ENCODE assay signal across 30 cellular contexts in genomic region chr16:20332411-20332810, GRCh38. TPM values are rescaled to one million over a fixed set of nuclear protein-coding genes. Genes with fewer than 3 reads are reported as not detected.
"Had no signal": no experiment of that assay in that cellular context is flagged by ENCODE, and none has a peak within 500 bp of the region (broad histone marks: within the 10 kb centered on the region; RNA-seq: fewer than 3 reads in every experiment).

No MANE protein-coding gene starts in this region.

- H3K4me1 ChIP-seq: suprapubic skin, testis, thyroid gland, tibial artery, tibial nerve, transverse colon, upper lobe of left lung, upper lobe of right lung, uterus, vagina had no signal

- DNase-seq: stimulated activated CD4-positive, alpha-beta T cell treated with anti-CD3 and anti-CD28 coated beads, Interleukin-2, amount 100 ng/mL, for 48 hours; stimulated activated CD4-positive, alpha-beta T cell treated with anti-CD3 and anti-CD28 coated beads, Interleukin-4, amount 100 ng/mL, for 1 hour; stimulated activated CD4-positive, alpha-beta T cell treated with anti-CD3 and anti-CD28 coated beads, Interleukin-4, amount 100 ng/mL, for 24 hours; stimulated activated CD4-positive, alpha-beta T cell treated with anti-CD3 and anti-CD28 coated beads, Interleukin-4, amount 100 ng/mL, for 4 hours; stimulated activated CD8-positive, alpha-beta memory T cell treated with anti-CD3 and anti-CD28 coated beads, Interleukin-4, amount 100 ng/mL, for 48 hours; stimulated activated naive B cell treated with anti-CD40 and anti-IgM and Interleukin-4, amounts not matched to agents 10 μg/mL and 1 μg/mL and 100 μg/mL, for 72 hours; stimulated activated naive CD4-positive, alpha-beta T cell; stimulated activated naive CD4-positive, alpha-beta T cell treated with Interleukin-2 at 50 U/mL for 16 hours; stimulated activated naive CD8-positive, alpha-beta T cell treated with anti-CD3 and anti-CD28 coated beads, Interleukin-15, amount 100 ng/mL, for 72 hours; stimulated activated naive CD8-positive, alpha-beta T cell treated with anti-CD3 and anti-CD28 coated beads, Interleukin-15, Interleukin-2, amounts not matched to agents 100 U/mL and 50 U/mL, for 24 hours; stomach; substantia nigra; testis; thyroid gland; tibial artery; transverse colon; upper lobe of left lung; upper lobe of right lung; uterus had no signal

- H3K9me3 ChIP-seq: stomach, suprapubic skin, testis, thoracic aorta, thyroid gland, tibial artery, tibial nerve, transverse colon, upper lobe of left lung, upper lobe of right lung, uterus, vagina had no signal

- H3K27me3 ChIP-seq: testis, thyroid gland, tibial nerve, transverse colon, upper lobe of left lung, uterus, vagina had no signal

- ATAC-seq: stimulated activated effector memory CD8-positive, alpha-beta T cell treated with anti-CD3 and anti-CD28 coated beads, Interleukin-12 subunit alpha, Interleukin-12 subunit beta, amount 100 ng/mL, for 72 hours; stimulated activated memory B cell treated with anti-CD40 and anti-IgM and Interleukin-4, amounts not matched to agents 10 μg/mL and 1 μg/mL and 100 μg/mL, for 72 hours; stimulated activated naive B cell treated with anti-CD40 and anti-IgM and Interleukin-4, amounts not matched to agents 10 μg/mL and 1 μg/mL and 100 μg/mL, for 72 hours; stimulated activated naive CD8-positive, alpha-beta T cell treated with anti-CD3 and anti-CD28 coated beads, Interleukin-15, amount 100 ng/mL, for 72 hours; stimulated activated naive CD8-positive, alpha-beta T cell treated with anti-CD3 and anti-CD28 coated beads, Interleukin-15, Interleukin-2, amounts not matched to agents 100 U/mL and 50 U/mL, for 24 hours; upper lobe of right lung had no signal

- H3K27ac ChIP-seq: stomach, suprapubic skin, testis, thoracic aorta, thyroid gland, tibial artery, tibial nerve, transverse colon, upper lobe of left lung, upper lobe of right lung, uterus, vagina had no signal

- H3K36me3 ChIP-seq: stomach, suprapubic skin, thoracic aorta, thyroid gland, tibial artery, tibial nerve, transverse colon, upper lobe of left lung, upper lobe of right lung, uterus, vagina had no signal

- FAIRE-seq: urothelium cell line had no signal

- H3K4me3 ChIP-seq: stomach, suprapubic skin, testis, thoracic aorta, thyroid gland, tibial artery, tibial nerve, transverse colon, upper lobe of left lung, upper lobe of right lung, uterus, vagina had no signal

RNA-seq across cellular contexts. Expression of gene GP2, which starts 5.1 kb away (rescaled TPM):
- total RNA-seq: subcutaneous adipose tissue, temporal lobe, upper lobe of right lung, uterus, vagina had no signal

RNA-seq across cellular contexts. Expression of gene UMOD, which starts 20.1 kb away (rescaled TPM):
- total RNA-seq: subcutaneous adipose tissue, suprapubic skin, temporal lobe, thoracic aorta, thyroid gland, tibial nerve, transverse colon, upper lobe of left lung, upper lobe of right lung, ureter, urinary bladder, uterus, vagina had no signal
- polyA plus RNA-seq: urinary bladder had no signal
